ENCODE assay signal across 8 cellular contexts in the genomic region with DNA sequence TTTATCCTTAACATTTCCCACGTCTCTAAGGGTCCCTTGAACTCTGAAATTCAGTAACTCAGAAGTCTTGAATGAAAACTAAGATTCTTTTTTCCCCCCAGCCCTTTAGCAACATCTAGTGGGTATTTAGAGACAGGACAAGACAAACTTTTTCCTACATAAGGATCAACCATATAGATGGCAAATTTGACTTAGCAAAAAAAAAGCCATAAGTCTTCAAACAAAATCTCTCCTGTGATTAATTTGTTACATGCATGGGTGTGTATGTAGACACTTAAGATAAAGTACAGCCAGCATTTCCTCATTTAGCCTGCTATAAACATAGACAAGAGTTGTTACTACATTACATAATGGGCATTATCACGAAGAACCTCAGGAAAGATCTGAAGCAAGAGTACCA. TPM values are rescaled to one million over a fixed set of nuclear protein-coding genes. Genes with fewer than 3 reads are reported as not detected.
DNase-seq lines count a peak whose midpoint lies in the region; ATAC-seq and TF ChIP-seq lines count a peak whose summit lies in the region.

No MANE protein-coding gene starts in this region.

- no peak for TF ChIP-seq POLR2A in Peyer's patch (IDR thresholded peaks at IDR 0.05)

- H3K9me3 Mint-ChIP-seq in stimulated activated effector memory CD8-positive, alpha-beta T cell treated with anti-CD3 and anti-CD28 coated beads, Interleukin-12 subunit alpha, Interleukin-12 subunit beta, amount 100 ng/mL, for 72 hours, result no peaks in the 10 kb centered on the region

- intact Hi-C loops in left ventricle myocardium inferior (cut with micrococcal nuclease), result no loop called here
- intact Hi-C loops in Right ventricle myocardium inferior (cut with DNase I), result no loop called here

- H3K9me3 ChIP-seq in left ventricle myocardium inferior (replicated peaks) (no peaks in the 10 kb centered on the region), Peyer's patch (no peaks in the 10 kb centered on the region)

- H3K27ac ChIP-seq in left ventricle myocardium inferior (replicated peaks) (no peak overlapping the region), Peyer's patch (no peak overlapping the region)

- no peak overlapping the region for H3K4me3 ChIP-seq in left ventricle myocardium inferior
- no peak overlapping the region for H3K4me3 ChIP-seq in Peyer's patch

- no peaks in the 10 kb centered on the region for H3K4me1 Mint-ChIP-seq in stimulated activated effector memory CD8-positive, alpha-beta T cell treated with anti-CD3 and anti-CD28 coated beads, Interleukin-12 subunit alpha, Interleukin-12 subunit beta, amount 100 ng/mL, for 72 hours

- H3K4me1 ChIP-seq in left ventricle myocardium inferior (no peaks in the 10 kb centered on the region), Peyer's patch (peaks cover 0 to 17% (median 0%) of the 10 kb centered on the region in 4 donors)

- peak; percentile 57 for TF ChIP-seq CTCF in left ventricle myocardium inferior (IDR thresholded peaks at IDR 0.05; ENCODE audit: borderline replicate concordance)
- peak in 4 of 6 experiments; percentile 46 to 76 (median 70) for TF ChIP-seq CTCF in Peyer's patch (IDR thresholded peaks at IDR 0.05)

- no peak overlapping the region for H3K27ac Mint-ChIP-seq in stimulated activated effector memory CD8-positive, alpha-beta T cell treated with anti-CD3 and anti-CD28 coated beads, Interleukin-12 subunit alpha, Interleukin-12 subunit beta, amount 100 ng/mL, for 72 hours

- DNase-seq in left ventricle myocardium inferior (no peak), Right ventricle myocardium inferior (ENCODE audit: missing footprints) (no peak), Peyer's patch (no peak), fibroblast of gingiva (ENCODE audit: low read depth) (peak; percentile 36), DMS153 (lab: John Stamatoyannopoulos, UW) (no peak)
- DNase-seq in stimulated activated effector memory CD8-positive, alpha-beta T cell treated with anti-CD3 and anti-CD28 coated beads, Interleukin-12 subunit alpha, Interleukin-12 subunit beta, amount 100 ng/mL, for 72 hours (ENCODE audit: low spot score in 2 of 2), result no peak

- H3K36me3 ChIP-seq in left ventricle myocardium inferior, result no peaks in the 10 kb centered on the region
- no peaks in the 10 kb centered on the region for H3K36me3 ChIP-seq in Peyer's patch

- H3K36me3 Mint-ChIP-seq in stimulated activated effector memory CD8-positive, alpha-beta T cell treated with anti-CD3 and anti-CD28 coated beads, Interleukin-12 subunit alpha, Interleukin-12 subunit beta, amount 100 ng/mL, for 72 hours, result no peaks in the 10 kb centered on the region

- peaks cover 25% of the 10 kb centered on the region for H3K27me3 ChIP-seq in left ventricle myocardium inferior (ENCODE audit: low read depth)
- H3K27me3 ChIP-seq in Peyer's patch, result no peaks in the 10 kb centered on the region

- no peak overlapping the region for H3K4me3 Mint-ChIP-seq in stimulated activated effector memory CD8-positive, alpha-beta T cell treated with anti-CD3 and anti-CD28 coated beads, Interleukin-12 subunit alpha, Interleukin-12 subunit beta, amount 100 ng/mL, for 72 hours

- ATAC-seq in Right ventricle myocardium inferior, result no peak
- ATAC-seq in stimulated activated effector memory CD8-positive, alpha-beta T cell treated with anti-CD3 and anti-CD28 coated beads, Interleukin-12 subunit alpha, Interleukin-12 subunit beta, amount 100 ng/mL, for 72 hours, result peak; percentile 37
- ATAC-seq in GM19324 (IDR thresholded peaks at IDR 0.05; ENCODE audit: low FRiP score, unreplicated experiment), result no peak
- no peak for ATAC-seq in HG03571 (IDR thresholded peaks at IDR 0.05; ENCODE audit: unreplicated experiment)

RNA-seq across cellular contexts. Expression of gene ANKRD31, which starts 29.1 kb away (rescaled TPM):
- total RNA-seq in left ventricle myocardium inferior (0.11 TPM), Right ventricle myocardium inferior (0.05 TPM), Peyer's patch (under 1 TPM in 1 of 4 donors, not detected in 3; 0.19 TPM)
